20 cellular contexts compared by ENCODE assay signal in genomic region chr17:16623282-16623681, GRCh38. TPM values are rescaled to one million over a fixed set of nuclear protein-coding genes. Genes with fewer than 3 reads are reported as not detected.
DNase-seq lines count a peak whose midpoint lies in the region; ATAC-seq, FAIRE-seq and TF ChIP-seq lines count a peak whose summit lies in the region.
"Had no signal": no experiment of that assay in that cellular context is flagged by ENCODE, and none has a peak within 500 bp of the region (broad histone marks: within the 10 kb centered on the region; RNA-seq: fewer than 3 reads in every experiment).

No MANE protein-coding gene starts in this region.

- CTCF ChIA-PET in HEK293 (lab: Yijun Ruan, JAX) (no interaction called here), K562 (lab: Yijun Ruan, JAX; ENCODE audit: low intra/inter-chr PET ratio) (no interaction called here)

- no peaks in the 10 kb centered on the region for H3K9me1 ChIP-seq in K562 (ENCODE audit: control insufficient read depth, insufficient read depth, low read length)

- no peak overlapping the region for H3K4me3 Mint-ChIP-seq in activated CD4-positive, alpha-beta T cell treated with anti-CD3 and anti-CD28 coated beads, Interleukin-2, amount 10 ng/mL, durations not matched to agents 24 days and 14 days
- H3K4me3 Mint-ChIP-seq: CD8-positive, alpha-beta T cell; HFFc6 had no signal

- 53% methylated on average over 6 of the region's 6 CpGs for WGBS in K562 (ENCODE audit: insufficient coverage, low coverage, missing lambda C conversion rate)

- peaks cover 37% of the 10 kb centered on the region for H3K36me3 Mint-ChIP-seq in activated CD4-positive, alpha-beta T cell treated with anti-CD3 and anti-CD28 coated beads, Interleukin-2, amount 10 ng/mL, durations not matched to agents 24 days and 14 days (ENCODE audit: low read depth)

- no peak for TF ChIP-seq CTCF in HEK293 (tag by site-specific recombination; IDR thresholded peaks at IDR 0.05)
- no peak for TF ChIP-seq CTCF in K562 (IDR thresholded peaks at IDR 0.05 in 2 of 3, conservative IDR thresholded peaks at IDR 0.05 in 1 of 3; ENCODE audit: insufficient read depth in 2 of 3, low read depth in 1 of 3, low read length in 3 of 3)

- H3K4me3 ChIP-seq in BLaER1 treated with 17β-estradiol and CSF1 and Interleukin-3, amounts not matched to agents 10 nM and 100 nM = peak overlapping the region in 6 of 10 experiments; percentile 4 to 45 (median 21); a peak in 9 of 20 replicates
- H3K4me3 ChIP-seq in HEK293 (ENCODE audit: low read depth, low read length) = no peak overlapping the region
- H3K4me3 ChIP-seq in K562 = no peak overlapping the region
- H3K4me3 ChIP-seq in muscle layer of duodenum (ENCODE audit: low read depth in 1 of 2, low read length in 2 of 2) = peak overlapping the region; percentile 4 to 30
- H3K4me3 ChIP-seq: HAP-1 had no signal

- TF ChIP-seq RAD21 in K562 (CRISPR knock-in tag; conservative IDR thresholded peaks at IDR 0.05 in 1 of 2, IDR thresholded peaks at IDR 0.05 in 1 of 2) = no peak

- H3K9me3 Mint-ChIP-seq in activated CD4-positive, alpha-beta T cell treated with anti-CD3 and anti-CD28 coated beads, Interleukin-2, amount 10 ng/mL, durations not matched to agents 24 days and 14 days = peaks cover 44% of the 10 kb centered on the region

- in situ Hi-C loops in K562 (cut with MboI) = no loop called here

- no peak for ATAC-seq in K562
- ATAC-seq in GM19324 (IDR thresholded peaks at IDR 0.05; ENCODE audit: low FRiP score, unreplicated experiment) = no peak
- no peak for ATAC-seq in HG03175 (IDR thresholded peaks at IDR 0.05; ENCODE audit: unreplicated experiment)
- ATAC-seq in GM19328 (IDR thresholded peaks at IDR 0.05; ENCODE audit: unreplicated experiment) = no peak
- ATAC-seq: CD8-positive, alpha-beta T cell had no signal

- BruUV-seq in K562 (replicated peaks; lab: Mats Ljungman, UMichigan) = no TSS peak

- TF ChIP-seq POLR2A in K562 (conservative IDR thresholded peaks at IDR 0.05) = no peak

- no peaks in the 10 kb centered on the region for H3K4me1 Mint-ChIP-seq in activated CD4-positive, alpha-beta T cell treated with anti-CD3 and anti-CD28 coated beads, Interleukin-2, amount 10 ng/mL, durations not matched to agents 24 days and 14 days

- no peaks in the 10 kb centered on the region for H3K79me2 ChIP-seq in K562 (ENCODE audit: control insufficient read depth, insufficient read depth, low read length)

- H3K9ac ChIP-seq in BLaER1 treated with 17β-estradiol and CSF1 and Interleukin-3, amounts not matched to agents 10 nM and 100 nM = no peak overlapping the region
- H3K9ac ChIP-seq in K562 (ENCODE audit: insufficient read depth in 1 of 2, low read depth in 2 of 2, low read length in 2 of 2) = no peak overlapping the region
- H3K9ac ChIP-seq: KMS-11 had no signal

- no peak for TF ChIP-seq EP300 in K562 (IDR thresholded peaks at IDR 0.05; ENCODE audit: low read length)

- no peaks in the 10 kb centered on the region for H3K27me3 Mint-ChIP-seq in activated CD4-positive, alpha-beta T cell treated with anti-CD3 and anti-CD28 coated beads, Interleukin-2, amount 10 ng/mL, durations not matched to agents 24 days and 14 days

- no peak for FAIRE-seq in K562 (lab: Jason Lieb, UNC)
- FAIRE-seq: A204.1, G401.6, GM12891 had no signal

- no peak overlapping the region for H2AFZ ChIP-seq in K562 (ENCODE audit: low read depth, low read length)

- H3K27ac ChIP-seq in BLaER1 treated with 17β-estradiol and CSF1 and Interleukin-3, amounts not matched to agents 10 nM and 100 nM = no peak overlapping the region
- H3K27ac ChIP-seq in HEK293 (ENCODE audit: extremely low read depth, low read depth, low read length) (no peak overlapping the region), K562 (ENCODE audit: extremely low read depth, low read depth, low read length) (no peak overlapping the region), muscle layer of duodenum (ENCODE audit: low read length) (no peak overlapping the region)
- H3K27ac ChIP-seq: KMS-11 had no signal

- no peaks in the 10 kb centered on the region for H3K4me1 ChIP-seq in BLaER1 treated with 17β-estradiol and CSF1 and Interleukin-3, amounts not matched to agents 10 nM and 100 nM
- H3K4me1 ChIP-seq in HEK293 (ENCODE audit: control insufficient read depth, insufficient read depth, low read length) (no peaks in the 10 kb centered on the region), K562 (replicated peaks in 1 of 2; ENCODE audit: control insufficient read depth in 2 of 2, insufficient read depth in 2 of 2, low read length in 2 of 2) (no peaks in the 10 kb centered on the region), muscle layer of duodenum (ENCODE audit: control insufficient read depth in 1 of 2, insufficient read depth in 2 of 2, low read length in 2 of 2) (no peaks in the 10 kb centered on the region)
- H3K4me1 ChIP-seq: HAP-1 had no signal

- H3K36me3 ChIP-seq in BLaER1 treated with 17β-estradiol and CSF1 and Interleukin-3, amounts not matched to agents 10 nM and 100 nM = peaks cover 79 to 90% (median 85%) of the 10 kb centered on the region in 11 experiments
- H3K36me3 ChIP-seq in HEK293 (ENCODE audit: control insufficient read depth in 2 of 2, insufficient read depth in 1 of 2, low read length in 2 of 2) (peaks cover 3 to 17% of the 10 kb centered on the region in 2 experiments; a peak in 2 of 3 replicates), K562 (ENCODE audit: control insufficient read depth, insufficient read depth, low read length) (no peaks in the 10 kb centered on the region), muscle layer of duodenum (ENCODE audit: control insufficient read depth in 1 of 2, insufficient read depth in 2 of 2, low read length in 2 of 2) (peaks cover 22 to 47% of the 10 kb centered on the region in 2 donors)
- H3K36me3 ChIP-seq: HAP-1 had no signal

- no peak overlapping the region for H3K4me2 ChIP-seq in BLaER1 treated with 17β-estradiol and CSF1 and Interleukin-3, amounts not matched to agents 10 nM and 100 nM
- H3K4me2 ChIP-seq in K562 (ENCODE audit: insufficient read depth, low read length) = no peak overlapping the region
- H3K4me2 ChIP-seq: KMS-11 had no signal

- DNase-seq in K562 (ENCODE audit: extremely low read depth in 1 of 4, low spot score in 3 of 4) = no peak
- DNase-seq in activated CD4-positive, alpha-beta T cell treated with anti-CD3 and anti-CD28 coated beads, Interleukin-2, amount 10 ng/mL, durations not matched to agents 24 days and 14 days = no peak
- DNase-seq: AML-193; CD8-positive, alpha-beta T cell; DMS 273 treated with DMSO at 0.1 percent for 48 hours; DMS53; DND-41; EL; HFFc6 had no signal

- no peak overlapping the region for H3K27ac Mint-ChIP-seq in activated CD4-positive, alpha-beta T cell treated with anti-CD3 and anti-CD28 coated beads, Interleukin-2, amount 10 ng/mL, durations not matched to agents 24 days and 14 days
- H3K27ac Mint-ChIP-seq: CD8-positive, alpha-beta T cell; HFFc6 had no signal

- H4K20me1 ChIP-seq in BLaER1 treated with 17β-estradiol and CSF1 and Interleukin-3, amounts not matched to agents 10 nM and 100 nM = no peaks in the 10 kb centered on the region
- no peaks in the 10 kb centered on the region for H4K20me1 ChIP-seq in K562 (replicated peaks; ENCODE audit: control insufficient read depth, insufficient read depth, low read length)

- H3K9me3 ChIP-seq in BLaER1 treated with 17β-estradiol and CSF1 and Interleukin-3, amounts not matched to agents 10 nM and 100 nM (replicated peaks in 1 of 11) = peaks cover 99 to 100% (median 100%) of the 10 kb centered on the region in 11 experiments
- peaks cover 4% of the 10 kb centered on the region for H3K9me3 ChIP-seq in HEK293 (ENCODE audit: control insufficient read depth, insufficient read depth, low read depth, low read length)
- peaks cover 7% of the 10 kb centered on the region for H3K9me3 ChIP-seq in K562 (replicated peaks; ENCODE audit: control insufficient read depth, insufficient read depth, low read depth, low read length)
- peaks cover 51 to 54% of the 10 kb centered on the region in 2 donors for H3K9me3 ChIP-seq in muscle layer of duodenum (ENCODE audit: control insufficient read depth in 1 of 2, low read length in 2 of 2)

- POLR2A ChIA-PET in HEK293 (lab: Yijun Ruan, JAX) = no interaction called here
- POLR2A ChIA-PET in K562 (lab: Yijun Ruan, JAX) = no interaction called here

- intact Hi-C loops in K562 (cut with micrococcal nuclease) = no loop called here
- intact Hi-C loops in activated CD4-positive, alpha-beta T cell treated with anti-CD3 and anti-CD28 coated beads, Interleukin-2, amount 10 ng/mL, durations not matched to agents 24 days and 14 days (cut with micrococcal nuclease) = no loop called here

- H3K27me3 ChIP-seq in BLaER1 treated with 17β-estradiol and CSF1 and Interleukin-3, amounts not matched to agents 10 nM and 100 nM = no peaks in the 10 kb centered on the region
- H3K27me3 ChIP-seq in K562 (ENCODE audit: control insufficient read depth in 2 of 2, insufficient read depth in 2 of 2, low read length in 2 of 2) (no peaks in the 10 kb centered on the region), muscle layer of duodenum (ENCODE audit: low read depth, low read length) (no peaks in the 10 kb centered on the region)

RNA-seq across cellular contexts. Expression of gene ZNF624, which starts 30.4 kb away (rescaled TPM):
- total RNA-seq in K562 (2011; cell fraction: chromatin; rRNA removed; ENCODE audit: low replicate concordance) = 2.1 and 4.0 TPM in 2 replicates
- 1.5 and 2.0 TPM in 2 replicates for total RNA-seq in K562 (2011; cell fraction: nucleolus; rRNA removed)
- 2.7 and 4.3 TPM in 2 replicates for total RNA-seq in K562 (2011; cell fraction: nucleoplasm; rRNA removed)
- total RNA-seq in K562 (2014; rRNA removed) (0.94 and 1.0 TPM in 2 replicates), K562 (2014; rRNA removed; fragmentation: Illumina TruSeq; extraction: Trizol) (1.7 and 3.1 TPM in 2 replicates), K562 (2015; rRNA removed; fragmentation: Illumina TruSeq; extraction: Trizol) (1.5 and 2.1 TPM in 2 replicates), K562 (2021) (1.3 and 1.7 TPM in 2 replicates)
- polyA plus RNA-seq in K562 (2011; rRNA removed) (1.0 and 1.2 TPM in 2 replicates), K562 (2014; fragmentation: Illumina TruSeq; extraction: Trizol) (1.1 and 1.3 TPM in 2 replicates), K562 (2014; fragmentation: Nextera tagmentation; extraction: Ambion mirVana) (under 1 TPM; 0.34 to 0.77 TPM), K562 (2014; rRNA removed) (0.74 and 0.91 TPM in 2 replicates)
- polyA plus RNA-seq in K562 (2011; cell fraction: cytosol; rRNA removed) = 0.42 and 0.46 TPM in 2 replicates
- polyA plus RNA-seq in K562 (2011; cell fraction: nucleus; rRNA removed) = 0.81 and 1.4 TPM in 2 replicates
- 0.59 and 0.68 TPM in 2 replicates for polyA plus RNA-seq in K562 (2012)
- polyA minus RNA-seq in K562 (2011; rRNA and poly(A)+ RNA removed) = 3.3 and 5.0 TPM in 2 replicates
- polyA minus RNA-seq in K562 (2011; cell fraction: cytosol; rRNA and poly(A)+ RNA removed) = 1.4 and 2.0 TPM in 2 replicates
- 1.8 and 4.2 TPM in 2 replicates for polyA minus RNA-seq in K562 (2011; cell fraction: nucleus; rRNA and poly(A)+ RNA removed)
- 2.9 and 3.4 TPM in 2 replicates for total RNA-seq in activated CD4-positive, alpha-beta T cell treated with anti-CD3 and anti-CD28 coated beads, Interleukin-2, amount 10 ng/mL, durations not matched to agents 24 days and 14 days

RNA-seq across cellular contexts. Expression of gene ZNF287, which starts 54.3 kb away (rescaled TPM):
- total RNA-seq in K562 (2011; cell fraction: chromatin; rRNA removed; ENCODE audit: low replicate concordance) = not detected in 2 replicates
- 0.13 and 0.67 TPM in 2 replicates for total RNA-seq in K562 (2011; cell fraction: nucleolus; rRNA removed)
- total RNA-seq in K562 (2011; cell fraction: nucleoplasm; rRNA removed) = not detected in 2 replicates
- total RNA-seq in K562 (2014; rRNA removed) = 0.04 and 0.27 TPM in 2 replicates
- total RNA-seq in K562 (2014; rRNA removed; fragmentation: Illumina TruSeq; extraction: Trizol) = not detected in 2 replicates
- total RNA-seq in K562 (2015; rRNA removed; fragmentation: Illumina TruSeq; extraction: Trizol) = 0.14 TPM in 1 of 2 replicates, not detected in the other
- 0.18 and 0.22 TPM in 2 replicates for total RNA-seq in K562 (2021)
- polyA plus RNA-seq in K562 (2011; rRNA removed) = 0.21 TPM in 1 of 2 replicates, not detected in the other
- polyA plus RNA-seq in K562 (2011; cell fraction: cytosol; rRNA removed) = 0.03 TPM in 1 of 2 replicates, not detected in the other
- 0.17 TPM in 1 of 2 replicates, not detected in the other for polyA plus RNA-seq in K562 (2011; cell fraction: nucleus; rRNA removed)
- polyA plus RNA-seq in K562 (2012) = 0.12 and 0.26 TPM in 2 replicates
- 0.06 and 0.19 TPM in 2 replicates for polyA plus RNA-seq in K562 (2014; fragmentation: Illumina TruSeq; extraction: Trizol)
- polyA plus RNA-seq in K562 (2014; fragmentation: Nextera tagmentation; extraction: Ambion mirVana) = under 1 TPM in 1 of 2 experiments, not detected in 1; 0.18 TPM
- polyA plus RNA-seq in K562 (2014; rRNA removed) = 0.01 and 0.08 TPM in 2 replicates
- 0.18 TPM in 1 of 2 replicates, not detected in the other for polyA minus RNA-seq in K562 (2011; rRNA and poly(A)+ RNA removed)
- not detected in 2 replicates for polyA minus RNA-seq in K562 (2011; cell fraction: cytosol; rRNA and poly(A)+ RNA removed)
- polyA minus RNA-seq in K562 (2011; cell fraction: nucleus; rRNA and poly(A)+ RNA removed) = 0.94 TPM in 1 of 2 replicates, not detected in the other
- 5.2 and 6.3 TPM in 2 replicates for total RNA-seq in activated CD4-positive, alpha-beta T cell treated with anti-CD3 and anti-CD28 coated beads, Interleukin-2, amount 10 ng/mL, durations not matched to agents 24 days and 14 days

Comparison
In these comparisons a context has a peak if more than half of its experiments do, and no peak if none do; other contexts are left out.
1. H3K4me3 ChIP-seq: peak in BLaER1 treated with 17β-estradiol and CSF1 and Interleukin-3, amounts not matched to agents 10 nM and 100 nM (6 of 10) and muscle layer of duodenum (2 of 2); none in HEK293 (single experiment) and K562 (single experiment).